8 cellular contexts compared by ENCODE assay signal in genomic region chr1:156456625-156457465, GRCh38. TPM values are rescaled to one million over a fixed set of nuclear protein-coding genes. Genes with fewer than 3 reads are reported as not detected.
A peak's percentile ranks its signal among the peaks of the same experiment; 100 is the strongest.
DNase-seq lines count a peak whose midpoint lies in the region; FAIRE-seq and TF ChIP-seq lines count a peak whose summit lies in the region.

No MANE protein-coding gene starts in this region.

- no peaks in the 10 kb centered on the region for H3K36me3 Mint-ChIP-seq in nephron progenitor cell (ENCODE audit: low read depth)
- H3K36me3 Mint-ChIP-seq in stimulated activated naive CD8-positive, alpha-beta T cell treated with anti-CD3 and anti-CD28 coated beads, Interleukin-15, Interleukin-2, amounts not matched to agents 100 ng/mL and 50 ng/mL, for 24 hours (ENCODE audit: low read depth): no peaks in the 10 kb centered on the region

- peaks cover 6% of the 10 kb centered on the region for H3K4me1 ChIP-seq in MM.1S (ENCODE audit: low read length)

- H3K9me3 Mint-ChIP-seq in nephron progenitor cell: no peaks in the 10 kb centered on the region
- no peaks in the 10 kb centered on the region for H3K9me3 Mint-ChIP-seq in stimulated activated naive CD8-positive, alpha-beta T cell treated with anti-CD3 and anti-CD28 coated beads, Interleukin-15, Interleukin-2, amounts not matched to agents 100 ng/mL and 50 ng/mL, for 24 hours

- no peaks in the 10 kb centered on the region for H3K79me2 ChIP-seq in MM.1S (ENCODE audit: low read length)

- peaks cover under 1% of the 10 kb centered on the region; the same call in 1 of the 2 replicates for H3K27me3 ChIP-seq in MM.1S (replicated peaks; ENCODE audit: insufficient read depth, low read length)

- peaks cover 16% of the 10 kb centered on the region for H3K27me3 Mint-ChIP-seq in nephron progenitor cell (ENCODE audit: low read depth, poor library complexity)
- H3K27me3 Mint-ChIP-seq in stimulated activated naive CD8-positive, alpha-beta T cell treated with anti-CD3 and anti-CD28 coated beads, Interleukin-15, Interleukin-2, amounts not matched to agents 100 ng/mL and 50 ng/mL, for 24 hours: no peaks in the 10 kb centered on the region

- peak overlapping the region; percentile 81 for H2AFZ ChIP-seq in MM.1S (ENCODE audit: low read length)

- peak; percentile 97 for DNase-seq in HCEC 1CT
- peak; percentile 100 for DNase-seq in MM.1S
- DNase-seq in SHP77 treated with DMSO at 0.1 percent for 48 hours (lab: John Stamatoyannopoulos, UW): peak; percentile 99
- peak; percentile 94 for DNase-seq in activated gamma-delta T cell treated with Interleukin-2 at 50 U/mL for 16 hours
- DNase-seq in fibroblast of villous mesenchyme (ENCODE audit: low read depth): peak; percentile 98
- DNase-seq in nephron progenitor cell: peak; percentile 94

- H3K4me2 ChIP-seq in MM.1S (ENCODE audit: low read depth, low read length): peak overlapping the region; percentile 97

- peak overlapping the region; percentile 100 for H3K27ac Mint-ChIP-seq in nephron progenitor cell
- peak overlapping the region; percentile 98 for H3K27ac Mint-ChIP-seq in stimulated activated naive CD8-positive, alpha-beta T cell treated with anti-CD3 and anti-CD28 coated beads, Interleukin-15, Interleukin-2, amounts not matched to agents 100 ng/mL and 50 ng/mL, for 24 hours

- peak overlapping the region; percentile 94 for H3K27ac ChIP-seq in MM.1S (ENCODE audit: low read length)

- no peaks in the 10 kb centered on the region for H3K9me3 ChIP-seq in MM.1S (replicated peaks; ENCODE audit: insufficient read depth, low read length)

- H3K4me1 Mint-ChIP-seq in nephron progenitor cell: peaks cover 19% of the 10 kb centered on the region
- H3K4me1 Mint-ChIP-seq in stimulated activated naive CD8-positive, alpha-beta T cell treated with anti-CD3 and anti-CD28 coated beads, Interleukin-15, Interleukin-2, amounts not matched to agents 100 ng/mL and 50 ng/mL, for 24 hours (ENCODE audit: low read depth): peaks cover 29% of the 10 kb centered on the region

- TF ChIP-seq CTCF in MM.1S (IDR thresholded peaks at IDR 0.05; ENCODE audit: low read length): no peak
- TF ChIP-seq CTCF in fibroblast of villous mesenchyme (IDR thresholded peaks at IDR 0.05; ENCODE audit: insufficient read depth, low read depth, low read length): no peak
- TF ChIP-seq CTCF in nephron progenitor cell (IDR thresholded peaks at IDR 0.05): no peak

- peak overlapping the region; percentile 74 for H3K4me3 ChIP-seq in MM.1S (ENCODE audit: low read length)
- peak overlapping the region; percentile 65 for H3K4me3 ChIP-seq in fibroblast of villous mesenchyme (ENCODE audit: low read depth, low read length)

- peak; percentile 97 for FAIRE-seq in G401.6 (lab: Jason Lieb, UNC)

- no peaks in the 10 kb centered on the region for H3K9me2 ChIP-seq in MM.1S (replicated peaks; ENCODE audit: insufficient read depth, low read length)

- peaks cover 29% of the 10 kb centered on the region for H3F3A ChIP-seq in MM.1S (ENCODE audit: insufficient read depth, low read length)

- peak overlapping the region; percentile 90 for H3K9ac ChIP-seq in MM.1S (ENCODE audit: low read length)

- H3K36me3 ChIP-seq in MM.1S (replicated peaks; ENCODE audit: insufficient read depth, low read length): no peaks in the 10 kb centered on the region

- no peaks in the 10 kb centered on the region for H4K20me1 ChIP-seq in MM.1S (ENCODE audit: insufficient read depth, low read length)

- H3K4me3 Mint-ChIP-seq in nephron progenitor cell: peak overlapping the region; percentile 90
- peak overlapping the region; percentile 88 for H3K4me3 Mint-ChIP-seq in stimulated activated naive CD8-positive, alpha-beta T cell treated with anti-CD3 and anti-CD28 coated beads, Interleukin-15, Interleukin-2, amounts not matched to agents 100 ng/mL and 50 ng/mL, for 24 hours

RNA-seq across cellular contexts. Expression of gene MEF2D, which starts 43.7 kb away (rescaled TPM):
- total RNA-seq in fibroblast of villous mesenchyme: 10.0 and 10.8 TPM in 2 replicates

Comparison
In these comparisons a context has a peak if more than half of its experiments do, and no peak if none do; other contexts are left out.
1. Peak in every context shown above with its lines: DNase-seq, H3K4me3 ChIP-seq and H3K27ac ChIP-seq.